In the genomic region with DNA sequence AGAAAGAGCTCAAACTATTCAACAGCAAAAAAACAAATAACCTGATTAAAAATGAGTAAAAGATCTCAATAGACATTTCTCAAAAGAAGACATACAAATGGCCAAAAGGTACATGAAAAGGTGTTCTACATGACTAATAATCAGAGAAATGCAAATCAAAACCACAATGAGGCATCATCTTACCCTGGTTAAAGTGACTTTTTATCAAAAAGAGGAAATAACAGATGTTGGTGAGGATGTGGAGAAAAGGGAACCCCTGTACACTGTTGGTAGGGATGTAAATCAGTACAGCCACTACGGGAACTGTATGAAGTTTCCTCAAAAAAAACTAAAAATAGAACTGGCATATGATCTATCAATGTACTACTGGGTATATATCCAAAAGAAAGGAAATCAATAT, we compare ENCODE assay signal across 11 cellular contexts. TPM values are rescaled to one million over a fixed set of nuclear protein-coding genes. Genes with fewer than 3 reads are reported as not detected.
DNase-seq lines count a peak whose midpoint lies in the region; ATAC-seq and TF ChIP-seq lines count a peak whose summit lies in the region.
"Had no signal": no experiment of that assay in that cellular context is flagged by ENCODE, and none has a peak within 500 bp of the region (broad histone marks: within the 10 kb centered on the region; RNA-seq: fewer than 3 reads in every experiment).

No MANE protein-coding gene starts in this region.

- H3K27me3 ChIP-seq in Karpas-422 (ENCODE audit: low read length) (no peaks in the 10 kb centered on the region), testis (no peaks in the 10 kb centered on the region)

- H3K4me3 Mint-ChIP-seq in stimulated activated memory B cell treated with anti-CD40 and anti-IgM and Interleukin-4, amounts not matched to agents 10 μg/mL and 1 μg/mL and 100 μg/mL, for 72 hours: no peak overlapping the region

- H3K4me2 ChIP-seq in Karpas-422 (ENCODE audit: low read depth, low read length, poor library complexity, severe bottlenecking): peak overlapping the region; percentile 65

- H3K4me3 ChIP-seq in Karpas-422 (ENCODE audit: low read length): peak overlapping the region; percentile 39
- H3K4me3 ChIP-seq in testis: no peak overlapping the region

- no peaks in the 10 kb centered on the region for H3K9me3 Mint-ChIP-seq in stimulated activated memory B cell treated with anti-CD40 and anti-IgM and Interleukin-4, amounts not matched to agents 10 μg/mL and 1 μg/mL and 100 μg/mL, for 72 hours

- no peak overlapping the region for H2AFZ ChIP-seq in Karpas-422 (ENCODE audit: low read length)

- H3K36me3 ChIP-seq in Karpas-422 (ENCODE audit: insufficient read depth, low read length) (no peaks in the 10 kb centered on the region), testis (ENCODE audit: low read depth, missing control alignments) (no peaks in the 10 kb centered on the region)

- H3K27ac ChIP-seq in Karpas-422 (ENCODE audit: low read length): peak overlapping the region; percentile 91
- no peak overlapping the region for H3K27ac ChIP-seq in testis

- WGBS in testis, 2 donors: 73 to 94% methylated on average over 1 of the region's 1 CpG

- intact Hi-C loops in testis (cut with DNase I; ENCODE audit: low total_unique reads): no loop called here

- H3K9me3 ChIP-seq in Karpas-422 (ENCODE audit: low read length) (no peaks in the 10 kb centered on the region), testis (no peaks in the 10 kb centered on the region)

- DNase-seq in Karpas-422: peak; percentile 92
- DNase-seq in dedifferentiated amniotic fluid mesenchymal stem cell (ENCODE audit: extremely low spot score): no peak
- no peak for DNase-seq in AG08396 (ENCODE audit: low spot score)
- no peak for DNase-seq in testis
- DNase-seq: activated CD4-positive, alpha-beta T cell treated with anti-CD3 and anti-CD28 coated beads for 4 hours; anterior cingulate cortex had no signal

- H3K4me1 ChIP-seq in Karpas-422 (ENCODE audit: low read length) (peaks cover 41% of the 10 kb centered on the region), testis (peaks cover 2% of the 10 kb centered on the region)

- no peaks in the 10 kb centered on the region for H3K79me2 ChIP-seq in Karpas-422 (ENCODE audit: low read length)

- no peaks in the 10 kb centered on the region for H3K9me2 ChIP-seq in Karpas-422 (replicated peaks; ENCODE audit: insufficient read depth, low read length)

- H4K20me1 ChIP-seq in Karpas-422 (ENCODE audit: insufficient read depth, low read depth, low read length): no peaks in the 10 kb centered on the region

- TF ChIP-seq CTCF in testis (IDR thresholded peaks at IDR 0.05): no peak

- ATAC-seq in GM19351 (IDR thresholded peaks at IDR 0.05; ENCODE audit: unreplicated experiment) (peak; percentile 93), HG02870 (IDR thresholded peaks at IDR 0.05; ENCODE audit: unreplicated experiment) (peak; percentile 95)
- ATAC-seq in stimulated activated memory B cell treated with anti-CD40 and anti-IgM and Interleukin-4, amounts not matched to agents 10 μg/mL and 1 μg/mL and 100 μg/mL, for 72 hours: peak; percentile 96
- ATAC-seq: HepG2 had no signal

- peaks cover 8% of the 10 kb centered on the region for H3K27me3 Mint-ChIP-seq in stimulated activated memory B cell treated with anti-CD40 and anti-IgM and Interleukin-4, amounts not matched to agents 10 μg/mL and 1 μg/mL and 100 μg/mL, for 72 hours

- no peak for TF ChIP-seq POLR2A in testis (IDR thresholded peaks at IDR 0.05)

- peak overlapping the region; percentile 63 for H3K27ac Mint-ChIP-seq in stimulated activated memory B cell treated with anti-CD40 and anti-IgM and Interleukin-4, amounts not matched to agents 10 μg/mL and 1 μg/mL and 100 μg/mL, for 72 hours

- peaks cover 33% of the 10 kb centered on the region for H3K4me1 Mint-ChIP-seq in stimulated activated memory B cell treated with anti-CD40 and anti-IgM and Interleukin-4, amounts not matched to agents 10 μg/mL and 1 μg/mL and 100 μg/mL, for 72 hours

- H3K9ac ChIP-seq in Karpas-422 (ENCODE audit: low read length): no peak overlapping the region

- H3K36me3 Mint-ChIP-seq in stimulated activated memory B cell treated with anti-CD40 and anti-IgM and Interleukin-4, amounts not matched to agents 10 μg/mL and 1 μg/mL and 100 μg/mL, for 72 hours: no peaks in the 10 kb centered on the region

RNA-seq across cellular contexts. Expression of gene TMEM163, which starts 39.8 kb away (rescaled TPM):
- 4.7 and 7.3 TPM in 2 replicates for total RNA-seq in Karpas-422 (2014; rRNA removed; shearing (Covaris generic); ENCODE audit: low replicate concordance)
- 10 to 100 TPM; 37.3 to 44.3 TPM for total RNA-seq in testis
- polyA plus RNA-seq in testis (ENCODE audit: insufficient read depth, low read depth, low replicate concordance): 24.0 TPM
- total RNA-seq: HepG2, lung microvascular endothelial cell had no signal
